In the genomic region with DNA sequence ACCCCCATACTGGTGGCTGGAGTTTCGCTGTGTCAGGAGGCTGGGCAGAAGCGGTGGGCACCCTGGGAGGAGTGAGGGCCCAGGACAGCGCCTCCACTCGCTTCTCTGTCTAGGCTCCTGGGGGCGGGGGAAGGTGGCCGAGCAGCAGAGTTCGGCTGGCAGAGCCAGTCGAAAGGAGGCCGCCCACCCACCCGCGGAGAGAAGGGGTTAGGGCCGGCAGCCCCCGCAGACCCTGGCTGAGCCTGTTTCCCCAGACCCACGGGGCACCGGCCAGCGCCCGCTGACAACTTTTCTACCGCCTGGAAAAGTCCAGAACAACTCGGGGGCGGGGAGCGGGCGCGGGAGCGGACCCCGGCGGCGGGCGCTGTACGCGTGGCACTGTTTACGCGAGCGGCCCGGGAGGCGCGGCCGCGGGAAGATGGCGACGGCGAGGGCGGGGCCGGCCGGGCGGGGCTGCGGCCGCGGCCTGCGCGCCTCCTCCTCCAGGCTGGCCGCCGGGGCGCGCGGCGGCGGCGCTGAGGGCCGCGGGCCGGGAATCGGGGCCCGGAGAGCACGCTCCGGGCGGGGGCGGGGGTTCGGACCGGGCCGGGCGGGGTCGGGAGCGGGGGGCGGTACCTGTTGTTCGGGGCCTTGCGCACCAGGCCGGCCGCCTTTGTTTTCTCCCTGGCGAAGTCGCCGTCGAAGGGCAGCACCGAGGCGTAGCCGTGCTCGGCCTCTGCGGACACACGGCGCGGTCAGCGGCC, we compare ENCODE assay signal across 8 cellular contexts. TPM values are rescaled to one million over a fixed set of nuclear protein-coding genes. Genes with fewer than 3 reads are reported as not detected.
DNase-seq lines count a peak whose midpoint lies in the region; ATAC-seq and TF ChIP-seq lines count a peak whose summit lies in the region.

No MANE protein-coding gene starts in this region.

- peak; percentile 11 for ATAC-seq in activated CD4-positive, alpha-beta T cell treated with anti-CD3 and anti-CD28 coated beads for 36 hours
- ATAC-seq in lower lobe of right lung (peak; percentile 13 to 31), GM19035 (IDR thresholded peaks at IDR 0.05; ENCODE audit: unreplicated experiment) (no peak)

- H3K4me3 ChIP-seq in dorsolateral prefrontal cortex (peak overlapping the region; percentile 52 to 97 (median 86)), lower lobe of right lung (peak overlapping the region; percentile 98)

- H3K27ac ChIP-seq in dorsolateral prefrontal cortex (peak overlapping the region; percentile 60 to 97 (median 87)), lower lobe of right lung (peak overlapping the region; percentile 87)

- peak overlapping the region; percentile 61 for H3K4me3 Mint-ChIP-seq in activated CD4-positive, alpha-beta T cell treated with anti-CD3 and anti-CD28 coated beads for 36 hours

- peaks cover 23% of the 10 kb centered on the region for H3K36me3 ChIP-seq in lower lobe of right lung

- TF ChIP-seq CTCF in dorsolateral prefrontal cortex (IDR thresholded peaks at IDR 0.05 in 54 of 56, conservative IDR thresholded peaks at IDR 0.05 in 2 of 56; ENCODE audit: low read depth in 1 of 56, partially characterized antibody in 56 of 56) (no peak), lower lobe of right lung (IDR thresholded peaks at IDR 0.05) (no peak)

- no peaks in the 10 kb centered on the region for H3K27me3 Mint-ChIP-seq in activated CD4-positive, alpha-beta T cell treated with anti-CD3 and anti-CD28 coated beads for 36 hours

- peaks cover 2% of the 10 kb centered on the region for H3K4me1 Mint-ChIP-seq in activated CD4-positive, alpha-beta T cell treated with anti-CD3 and anti-CD28 coated beads for 36 hours

- no peaks in the 10 kb centered on the region for H3K9me3 ChIP-seq in lower lobe of right lung

- CTCF ChIA-PET in activated CD4-positive, alpha-beta T cell treated with anti-CD3 and anti-CD28 coated beads for 36 hours (lab: Charles Lee) = interaction anchor here (1.2 kb wide), 1 partner anchor 12 kb away, joined by 3 read pairs; no protein-coding TSS in a partner anchor

- peaks cover 72% of the 10 kb centered on the region for H3K4me1 ChIP-seq in lower lobe of right lung

- H3K36me3 Mint-ChIP-seq in activated CD4-positive, alpha-beta T cell treated with anti-CD3 and anti-CD28 coated beads for 36 hours (ENCODE audit: low read depth) = no peaks in the 10 kb centered on the region

- no peak overlapping the region for H3K27ac Mint-ChIP-seq in activated CD4-positive, alpha-beta T cell treated with anti-CD3 and anti-CD28 coated beads for 36 hours

- POLR2A ChIA-PET in activated CD4-positive, alpha-beta T cell treated with anti-CD3 and anti-CD28 coated beads for 36 hours (lab: Charles Lee) = interaction anchor here (1.0 kb wide), 2 partner anchors 20 to 208 kb away, joined by 14 to 15 read pairs; a partner anchor contains a TSS

- H3K9me3 Mint-ChIP-seq in activated CD4-positive, alpha-beta T cell treated with anti-CD3 and anti-CD28 coated beads for 36 hours (ENCODE audit: low read depth) = no peaks in the 10 kb centered on the region

- intact Hi-C loops in activated CD4-positive, alpha-beta T cell treated with anti-CD3 and anti-CD28 coated beads for 36 hours (cut with DNase I, micrococcal nuclease) = loop anchor here in 1 of 2 experiments (5.0 kb wide), 3 partner anchors 549 to 701 kb away; a partner anchor contains a TSS
- intact Hi-C loops in dorsolateral prefrontal cortex (cut with DNase I) = loop anchor here (2.0 to 10.0 kb wide), 5 partner anchors 18 to 254 kb away; a partner anchor contains a TSS
- intact Hi-C loops in lower lobe of right lung (cut with DNase I) = no loop called here

- H3K27me3 ChIP-seq in dorsolateral prefrontal cortex = no peaks in the 10 kb centered on the region
- no peaks in the 10 kb centered on the region for H3K27me3 ChIP-seq in lower lobe of right lung (ENCODE audit: low read depth)

- peak; percentile 15 for DNase-seq in NCI-H510A treated with DMSO at 0.1 percent for 48 hours (lab: John Stamatoyannopoulos, UW)
- no peak for DNase-seq in NCI-H510A (lab: John Stamatoyannopoulos, UW)
- peak; percentile 44 for DNase-seq in HK-2 (ENCODE audit: unreplicated experiment)
- peak; percentile 74 for DNase-seq in activated CD4-positive, alpha-beta T cell treated with anti-CD3 and anti-CD28 coated beads for 36 hours
- DNase-seq in dorsolateral prefrontal cortex = peak in 8 of 10 donors; percentile 16 to 63 (median 35)
- peak; percentile 76 for DNase-seq in lower lobe of right lung
- peak; percentile 37 to 49 for DNase-seq in stimulated activated CD8-positive, alpha-beta memory T cell treated with anti-CD3 and anti-CD28 coated beads, Interleukin-2, amount 100 ng/mL, for 48 hours (ENCODE audit: low read depth in 2 of 2)

RNA-seq across cellular contexts. Expression of a gene that starts 0.6 kb away (rescaled TPM):
- total RNA-seq in activated CD4-positive, alpha-beta T cell treated with anti-CD3 and anti-CD28 coated beads for 36 hours = 1 to 10 TPM; 1.6 to 2.3 TPM
- total RNA-seq in dorsolateral prefrontal cortex (100 to 1,000 TPM in 7 of 120 experiments, 10 to 100 TPM in 113; 40.2 to 134 (median 61.9) TPM), lower lobe of right lung (74.3 TPM)

RNA-seq across cellular contexts. Expression of a gene that starts 19.4 kb away (rescaled TPM):
- 10 to 100 TPM; 14.6 to 18.6 TPM for total RNA-seq in activated CD4-positive, alpha-beta T cell treated with anti-CD3 and anti-CD28 coated beads for 36 hours
- total RNA-seq in dorsolateral prefrontal cortex (10 to 100 TPM; 13.0 to 29.2 (median 19.3) TPM), lower lobe of right lung (12.3 TPM)

RNA-seq across cellular contexts. Expression of a gene that starts 19.4 kb away (rescaled TPM):
- total RNA-seq in activated CD4-positive, alpha-beta T cell treated with anti-CD3 and anti-CD28 coated beads for 36 hours = 1 to 10 TPM; 2.3 to 3.2 TPM
- total RNA-seq in dorsolateral prefrontal cortex = 10 to 100 TPM in 118 of 120 experiments, 1 to 10 TPM in 2; 9.4 to 50.0 (median 23.7) TPM
- total RNA-seq in lower lobe of right lung = 2.2 TPM

Comparison
In these comparisons a context has a peak if more than half of its experiments do, and no peak if none do; other contexts are left out.
1. RNA of a gene that starts 0.6 kb away (total RNA-seq): 74.3 TPM in lower lobe of right lung (single experiment) and 40.2 to 134 TPM in dorsolateral prefrontal cortex; 1.6 to 2.3 TPM in activated CD4-positive, alpha-beta T cell treated with anti-CD3 and anti-CD28 coated beads for 36 hours; every median in the first group is over 10 times any median in the second.